Comparison of ENCODE assay signal across 10 cellular contexts in the genomic region with DNA sequence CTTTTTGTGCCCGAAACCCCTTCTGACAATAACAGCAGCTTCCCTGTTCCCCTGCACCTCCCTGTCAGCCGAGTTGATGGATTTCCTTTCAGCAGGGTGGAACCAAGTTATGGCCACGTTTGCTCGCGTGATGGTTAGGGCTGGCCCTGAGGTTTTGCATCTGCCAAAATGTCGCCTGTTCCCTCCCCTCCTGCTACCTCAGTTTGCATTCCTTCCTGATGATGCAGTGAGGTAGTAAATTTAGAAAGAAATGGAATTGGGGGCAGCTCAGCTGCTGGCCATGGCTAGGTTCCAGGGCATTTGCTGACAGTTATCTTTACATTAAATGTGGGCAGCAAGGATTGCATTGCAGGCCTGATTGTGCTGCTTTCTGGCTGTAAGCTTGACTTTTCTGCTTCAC. TPM values are rescaled to one million over a fixed set of nuclear protein-coding genes. Genes with fewer than 3 reads are reported as not detected.
DNase-seq lines count a peak whose midpoint lies in the region; ATAC-seq and TF ChIP-seq lines count a peak whose summit lies in the region.
"Had no signal": no experiment of that assay in that cellular context is flagged by ENCODE, and none has a peak within 500 bp of the region (broad histone marks: within the 10 kb centered on the region; RNA-seq: fewer than 3 reads in every experiment).

No MANE protein-coding gene starts in this region.

- no peak overlapping the region for H3K4me3 ChIP-seq in NT2/D1 (ENCODE audit: insufficient read length, low read depth)
- no peak overlapping the region for H3K4me3 ChIP-seq in endodermal cell (ENCODE audit: low read length)

- H3K27me3 ChIP-seq in NT2/D1 (ENCODE audit: insufficient read depth, insufficient read length): no peaks in the 10 kb centered on the region
- H3K27me3 ChIP-seq in endodermal cell (ENCODE audit: control insufficient read depth, insufficient read depth, low read length, poor library complexity, severe bottlenecking): no peaks in the 10 kb centered on the region

- H3K27ac Mint-ChIP-seq in endodermal cell (no peak overlapping the region), nephron (peak overlapping the region; percentile 92 to 94 (median 93))
- H3K27ac Mint-ChIP-seq: activated CD4-positive, alpha-beta T cell treated with anti-CD3 and anti-CD28 coated beads, Interleukin-2, amount 10 ng/mL, durations not matched to agents 7 days and 5 days had no signal

- 70 to 87% methylated on average over 3 to 6 of the region's 6 CpGs for WGBS in endodermal cell (ENCODE audit: insufficient coverage in 1 of 2, insufficient read length in 1 of 2), 2 experiments

- no peak overlapping the region for H3K4me3 Mint-ChIP-seq in endodermal cell
- peak overlapping the region in 2 of 3 experiments; percentile 31 to 43 for H3K4me3 Mint-ChIP-seq in nephron
- H3K4me3 Mint-ChIP-seq: activated CD4-positive, alpha-beta T cell treated with anti-CD3 and anti-CD28 coated beads, Interleukin-2, amount 10 ng/mL, durations not matched to agents 7 days and 5 days had no signal

- H3K9me3 ChIP-seq in NT2/D1 (ENCODE audit: insufficient read depth, low read length) (no peaks in the 10 kb centered on the region), endodermal cell (ENCODE audit: control insufficient read depth, low read length) (no peaks in the 10 kb centered on the region)

- ATAC-seq in HG02938 (IDR thresholded peaks at IDR 0.05; ENCODE audit: unreplicated experiment): no peak

- H3K36me3 Mint-ChIP-seq in endodermal cell (ENCODE audit: low read depth) (peaks cover 14% of the 10 kb centered on the region), nephron (ENCODE audit: low read depth) (peaks cover 7% of the 10 kb centered on the region)

- TF ChIP-seq CTCF in endodermal cell (conservative IDR thresholded peaks at IDR 0.05) (no peak), nephron (IDR thresholded peaks at IDR 0.05; ENCODE audit: unreplicated experiment in 3 of 3) (no peak)

- H3K4me1 Mint-ChIP-seq in endodermal cell (peaks cover 4% of the 10 kb centered on the region), nephron (peaks cover 88% of the 10 kb centered on the region)

- H3K27ac ChIP-seq in endodermal cell (ENCODE audit: low read depth, low read length): peak overlapping the region; percentile 24

- H3K9ac ChIP-seq in NT2/D1 (ENCODE audit: insufficient read length, low read depth) (no peak overlapping the region), endodermal cell (ENCODE audit: extremely low read depth, low read length, poor library complexity, severe bottlenecking) (no peak overlapping the region)

- H3K9me3 Mint-ChIP-seq in endodermal cell (no peaks in the 10 kb centered on the region), nephron (no peaks in the 10 kb centered on the region)
- H3K9me3 Mint-ChIP-seq: activated CD4-positive, alpha-beta T cell treated with anti-CD3 and anti-CD28 coated beads, Interleukin-2, amount 10 ng/mL, durations not matched to agents 7 days and 5 days had no signal

- H3K27me3 Mint-ChIP-seq in endodermal cell (ENCODE audit: insufficient read depth) (no peaks in the 10 kb centered on the region), nephron (ENCODE audit: low read depth) (no peaks in the 10 kb centered on the region)
- H3K27me3 Mint-ChIP-seq: activated CD4-positive, alpha-beta T cell treated with anti-CD3 and anti-CD28 coated beads, Interleukin-2, amount 10 ng/mL, durations not matched to agents 7 days and 5 days had no signal

- DNase-seq in AG08395 (ENCODE audit: low spot score) (peak; percentile 73), NT2/D1 (ENCODE audit: low read depth, low spot score) (peak; percentile 22), endodermal cell (no peak), NCI-H128 (lab: John Stamatoyannopoulos, UW; ENCODE audit: unreplicated experiment) (no peak), DMS 273 (lab: John Stamatoyannopoulos, UW; ENCODE audit: unreplicated experiment) (no peak), NCI-H526 (lab: John Stamatoyannopoulos, UW) (no peak)
- DNase-seq: activated CD4-positive, alpha-beta T cell treated with anti-CD3 and anti-CD28 coated beads, Interleukin-2, amount 10 ng/mL, durations not matched to agents 7 days and 5 days; NCI-H1105 treated with DMSO at 0.1 percent for 48 hours had no signal

- peaks cover 70% of the 10 kb centered on the region for H3K36me3 ChIP-seq in NT2/D1 (ENCODE audit: insufficient read depth, insufficient read length, low read length)
- H3K36me3 ChIP-seq in endodermal cell (ENCODE audit: control insufficient read depth, insufficient read depth, low read length): peaks cover 23% of the 10 kb centered on the region

- H3K4me1 ChIP-seq in NT2/D1 (ENCODE audit: insufficient read depth, insufficient read length) (peaks cover 10% of the 10 kb centered on the region), endodermal cell (ENCODE audit: control insufficient read depth, insufficient read depth, low read length) (no peaks in the 10 kb centered on the region)

RNA-seq across cellular contexts. Expression of a gene that starts 13.2 kb away (rescaled TPM):
- total RNA-seq in endodermal cell: 10 to 100 TPM; 30.9 to 33.4 TPM
- polyA plus RNA-seq in endodermal cell (2013, experiment 1 of 2): 16.5 TPM
- 12.0 TPM for polyA plus RNA-seq in endodermal cell (2013, experiment 2 of 2)

Comparison
In these comparisons a context has a peak if more than half of its experiments do, and no peak if none do; other contexts are left out.
1. DNase-seq: peak in AG08395 (single experiment) and NT2/D1 (single experiment); none in endodermal cell (single experiment), NCI-H128 (single experiment), DMS 273 (single experiment) and NCI-H526 (0 of 2).